8 cellular contexts compared by ENCODE assay signal in the genomic region with DNA sequence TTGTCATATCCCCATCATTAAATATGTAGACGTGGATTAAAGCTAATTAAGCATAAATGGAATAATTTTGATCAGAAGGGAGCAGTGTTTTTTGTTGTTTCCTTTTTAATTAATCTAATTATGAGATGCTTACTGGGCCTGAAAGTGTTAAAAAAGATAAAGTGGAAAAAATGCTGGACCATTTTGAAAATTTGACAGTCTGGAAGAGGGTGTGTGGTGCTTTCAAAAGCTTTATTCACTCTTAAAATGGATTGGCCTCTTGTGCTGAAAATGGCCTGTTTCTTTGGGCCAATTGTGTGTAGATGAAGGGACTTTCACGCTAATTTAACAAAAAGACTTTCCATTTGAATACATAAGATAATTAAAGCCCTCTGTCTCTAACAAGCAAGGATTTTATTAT. TPM values are rescaled to one million over a fixed set of nuclear protein-coding genes. Genes with fewer than 3 reads are reported as not detected.
DNase-seq lines count a peak whose midpoint lies in the region; ATAC-seq and TF ChIP-seq lines count a peak whose summit lies in the region.

No MANE protein-coding gene starts in this region.

- DNase-seq in BE2C (no peak), MG63 (no peak), NCI-H446 (lab: John Stamatoyannopoulos, UW) (no peak), SW 1271 (lab: John Stamatoyannopoulos, UW) (no peak)
- DNase-seq in natural killer cell treated with Interleukin-12 subunit alpha and Interleukin-12 subunit beta and Interleukin-15 and Interleukin-18, amount 100 ng/mL, for 72 hours (ENCODE audit: low spot score): no peak

- no peaks in the 10 kb centered on the region for H3K9me3 ChIP-seq in BE2C
- no peaks in the 10 kb centered on the region for H3K9me3 ChIP-seq in MG63
- no peaks in the 10 kb centered on the region for H3K9me3 ChIP-seq in ectodermal cell (ENCODE audit: control insufficient read depth, low read length)

- no peak for ATAC-seq in natural killer cell treated with Interleukin-12 subunit alpha and Interleukin-12 subunit beta and Interleukin-15 and Interleukin-18, amount 100 ng/mL, for 72 hours
- ATAC-seq in GM18517 (IDR thresholded peaks at IDR 0.05; ENCODE audit: unreplicated experiment): no peak
- ATAC-seq in HG03280 (IDR thresholded peaks at IDR 0.05; ENCODE audit: unreplicated experiment): no peak

- WGBS in ectodermal cell, 2 experiments: 0% methylated on average over 1 of the region's 2 CpGs

- TF ChIP-seq CTCF in BE2C (IDR thresholded peaks at IDR 0.05; ENCODE audit: low read depth, low read length): no peak

- peak overlapping the region; percentile 96 for H3K4me3 ChIP-seq in BE2C (ENCODE audit: low read depth, low read length)
- peak overlapping the region; percentile 69 for H3K4me3 ChIP-seq in MG63
- H3K4me3 ChIP-seq in ectodermal cell (ENCODE audit: insufficient read depth, low read depth, low read length): peak overlapping the region; percentile 73

- H3K27me3 Mint-ChIP-seq in natural killer cell treated with Interleukin-12 subunit alpha and Interleukin-12 subunit beta and Interleukin-15 and Interleukin-18, amount 100 ng/mL, for 72 hours: no peaks in the 10 kb centered on the region

- H3K27ac Mint-ChIP-seq in natural killer cell treated with Interleukin-12 subunit alpha and Interleukin-12 subunit beta and Interleukin-15 and Interleukin-18, amount 100 ng/mL, for 72 hours: peak overlapping the region; percentile 76 to 85

- no peaks in the 10 kb centered on the region for H3K36me3 ChIP-seq in BE2C
- no peaks in the 10 kb centered on the region for H3K36me3 ChIP-seq in MG63
- no peaks in the 10 kb centered on the region for H3K36me3 ChIP-seq in ectodermal cell (ENCODE audit: control insufficient read depth, insufficient read depth, low read length)

- peaks cover 57 to 62% of the 10 kb centered on the region in 2 donors for H3K4me1 Mint-ChIP-seq in natural killer cell treated with Interleukin-12 subunit alpha and Interleukin-12 subunit beta and Interleukin-15 and Interleukin-18, amount 100 ng/mL, for 72 hours (ENCODE audit: low read depth in 2 of 2)

- H3K4me3 Mint-ChIP-seq in natural killer cell treated with Interleukin-12 subunit alpha and Interleukin-12 subunit beta and Interleukin-15 and Interleukin-18, amount 100 ng/mL, for 72 hours: peak overlapping the region; percentile 89

- H3K36me3 Mint-ChIP-seq in natural killer cell treated with Interleukin-12 subunit alpha and Interleukin-12 subunit beta and Interleukin-15 and Interleukin-18, amount 100 ng/mL, for 72 hours: no peaks in the 10 kb centered on the region

- no peaks in the 10 kb centered on the region for H3K27me3 ChIP-seq in BE2C
- H3K27me3 ChIP-seq in MG63: no peaks in the 10 kb centered on the region
- no peaks in the 10 kb centered on the region for H3K27me3 ChIP-seq in ectodermal cell (ENCODE audit: control insufficient read depth, insufficient read depth, low read length, poor library complexity, severe bottlenecking)

- H3K4me1 ChIP-seq in BE2C (peaks cover 29% of the 10 kb centered on the region), ectodermal cell (ENCODE audit: control insufficient read depth, insufficient read depth, low read length) (peaks cover 29% of the 10 kb centered on the region)

- H3K9me3 Mint-ChIP-seq in natural killer cell treated with Interleukin-12 subunit alpha and Interleukin-12 subunit beta and Interleukin-15 and Interleukin-18, amount 100 ng/mL, for 72 hours: no peaks in the 10 kb centered on the region

- peak overlapping the region; percentile 94 for H3K27ac ChIP-seq in ectodermal cell (ENCODE audit: insufficient read depth, low read depth, low read length, poor library complexity, severe bottlenecking)

RNA-seq across cellular contexts. Expression of a gene that starts 1.8 kb away (rescaled TPM):
- polyA plus RNA-seq in BE2C (2012; ENCODE audit: insufficient read depth, insufficient read length, low read depth): 3.9 TPM
- total RNA-seq in MG63 (2014; rRNA removed; shearing (Covaris generic); ENCODE audit: low replicate concordance): 4.2 and 5.1 TPM in 2 replicates
- polyA plus RNA-seq in ectodermal cell (2013, experiment 1 of 4): 19.9 TPM
- 24.4 TPM for polyA plus RNA-seq in ectodermal cell (2013, experiment 2 of 4)
- polyA plus RNA-seq in ectodermal cell (2013, experiment 3 of 4): 15.7 TPM
- polyA plus RNA-seq in ectodermal cell (2013, experiment 4 of 4): 15.5 TPM
- 10 to 100 TPM; 43.6 to 52.7 TPM for total RNA-seq in natural killer cell treated with Interleukin-12 subunit alpha and Interleukin-12 subunit beta and Interleukin-15 and Interleukin-18, amount 100 ng/mL, for 72 hours
